15 cellular contexts compared by ENCODE assay signal in the genomic region with DNA sequence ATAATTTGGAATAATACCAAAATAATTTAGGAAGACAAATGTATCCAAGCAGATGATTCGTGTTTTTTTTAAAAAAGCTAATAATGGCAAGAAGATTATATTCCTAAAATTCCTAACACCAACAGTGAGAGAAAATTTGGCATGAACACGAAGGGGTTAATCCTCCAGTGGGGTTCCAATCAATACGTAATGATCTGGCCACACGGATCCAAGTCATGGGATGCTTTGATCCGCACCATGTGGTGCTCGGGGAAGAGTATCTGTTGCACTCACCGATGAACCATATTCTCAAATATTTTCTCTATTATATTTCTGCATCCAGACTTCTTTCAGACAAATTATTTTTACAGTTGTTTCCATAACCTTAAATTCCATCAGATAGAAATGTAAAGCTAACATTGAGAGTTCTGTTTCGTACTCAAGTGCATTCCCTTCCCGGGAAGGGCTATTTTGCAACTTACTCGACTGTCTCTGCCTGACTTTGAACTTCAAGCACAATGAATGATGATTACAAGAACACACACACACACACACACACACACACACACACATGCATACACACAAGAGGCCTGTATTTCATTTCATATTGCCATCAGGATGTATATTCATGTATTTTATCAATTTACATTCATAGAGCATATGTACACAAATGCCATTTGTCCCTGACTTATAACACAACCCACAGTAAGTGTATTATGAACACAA.
A peak's percentile ranks its signal among the peaks of the same experiment; 100 is the strongest.
DNase-seq lines count a peak whose midpoint lies in the region; ATAC-seq, FAIRE-seq and TF ChIP-seq lines count a peak whose summit lies in the region.
"Had no signal": no experiment of that assay in that cellular context is flagged by ENCODE, and none has a peak within 500 bp of the region (broad histone marks: within the 10 kb centered on the region; RNA-seq: fewer than 3 reads in every experiment).

No MANE protein-coding gene starts in this region.

- H3K27ac ChIP-seq in left ventricle myocardium inferior (replicated peaks) (peak overlapping the region; percentile 7), mesenchymal stem cell (ENCODE audit: low read length, poor library complexity, severe bottlenecking) (no peak overlapping the region)
- H3K27ac ChIP-seq: foreskin keratinocyte had no signal

- no peak overlapping the region for H3K14ac ChIP-seq in mesenchymal stem cell (ENCODE audit: low read length in 2 of 2)

- no peaks in the 10 kb centered on the region for H3K27me3 Mint-ChIP-seq in chondrocyte (ENCODE audit: low read depth)
- H3K27me3 Mint-ChIP-seq: activated CD4-positive, alpha-beta T cell treated with anti-CD3 and anti-CD28 coated beads, Interleukin-2, amount 10 ng/mL, durations not matched to agents 24 days and 14 days had no signal

- H2BK15ac ChIP-seq in mesenchymal stem cell (ENCODE audit: low read depth, poor library complexity, severe bottlenecking) = no peak overlapping the region

- H3K4me3 ChIP-seq in left ventricle myocardium inferior (no peak overlapping the region), mesenchymal stem cell (ENCODE audit: insufficient read depth in 1 of 2, low read depth in 1 of 2, low read length in 2 of 2) (no peak overlapping the region), HAP-1 (no peak overlapping the region)
- H3K4me3 ChIP-seq: uterus had no signal

- no peaks in the 10 kb centered on the region for H3K27me3 ChIP-seq in left ventricle myocardium inferior (ENCODE audit: low read depth)
- no peaks in the 10 kb centered on the region for H3K27me3 ChIP-seq in mesenchymal stem cell (ENCODE audit: control insufficient read depth in 1 of 2, insufficient read depth in 1 of 2, low read length in 2 of 2)
- H3K27me3 ChIP-seq in HAP-1 (ENCODE audit: low read depth) = no peaks in the 10 kb centered on the region
- H3K27me3 ChIP-seq: foreskin keratinocyte, uterus had no signal

- in situ Hi-C loops in HAP-1 (cut with MboI; ENCODE audit: low sequenced_read_pairs) = no loop called here

- FAIRE-seq in urothelium cell line (lab: Jason Lieb, UNC) = peak; percentile 9

- H3K23ac ChIP-seq in mesenchymal stem cell (ENCODE audit: low read length in 2 of 2) = no peak overlapping the region

- H3K27ac Mint-ChIP-seq in chondrocyte (ENCODE audit: unreplicated experiment) = peak overlapping the region; percentile 89
- H3K27ac Mint-ChIP-seq: activated CD4-positive, alpha-beta T cell treated with anti-CD3 and anti-CD28 coated beads, Interleukin-2, amount 10 ng/mL, durations not matched to agents 24 days and 14 days had no signal

- H3K36me3 ChIP-seq in left ventricle myocardium inferior = peaks cover 16% of the 10 kb centered on the region
- peaks cover 3 to 54% of the 10 kb centered on the region in 2 experiments for H3K36me3 ChIP-seq in mesenchymal stem cell (ENCODE audit: control insufficient read depth in 1 of 2, insufficient read depth in 2 of 2, low read depth in 1 of 2, low read length in 2 of 2)
- peaks cover 13% of the 10 kb centered on the region for H3K36me3 ChIP-seq in HAP-1 (replicated peaks)
- H3K36me3 ChIP-seq: uterus had no signal

- H3K18ac ChIP-seq in mesenchymal stem cell (ENCODE audit: low read depth in 1 of 2, low read length in 2 of 2) = no peak overlapping the region

- H2BK12ac ChIP-seq in mesenchymal stem cell (ENCODE audit: low read length in 2 of 2) = no peak overlapping the region

- TF ChIP-seq CTCF in left ventricle myocardium inferior (IDR thresholded peaks at IDR 0.05; ENCODE audit: borderline replicate concordance) (no peak), chondrocyte (IDR thresholded peaks at IDR 0.05) (no peak)

- H2BK5ac ChIP-seq in mesenchymal stem cell (ENCODE audit: low read depth, low read length, poor library complexity, severe bottlenecking) = no peak overlapping the region

- no peak for ATAC-seq in Right ventricle myocardium superior (ENCODE audit: poor library complexity)
- ATAC-seq: foreskin keratinocyte had no signal

- peaks cover 43% of the 10 kb centered on the region for H3K4me1 ChIP-seq in left ventricle myocardium inferior
- no peaks in the 10 kb centered on the region for H3K4me1 ChIP-seq in mesenchymal stem cell (ENCODE audit: control insufficient read depth, insufficient read depth, low read depth, low read length)
- no peaks in the 10 kb centered on the region for H3K4me1 ChIP-seq in HAP-1
- H3K4me1 ChIP-seq: uterus had no signal

- H3K9me3 Mint-ChIP-seq in chondrocyte (ENCODE audit: low read depth) = no peaks in the 10 kb centered on the region
- H3K9me3 Mint-ChIP-seq: neural crest cell had no signal

- H3K4me2 ChIP-seq in mesenchymal stem cell (ENCODE audit: low read length, poor library complexity, severe bottlenecking) = no peak overlapping the region

- peak overlapping the region; percentile 77 for H3K9ac ChIP-seq in mesenchymal stem cell (ENCODE audit: low read length)

- H4K8ac ChIP-seq in mesenchymal stem cell (ENCODE audit: low read length) = no peak overlapping the region

- peaks cover 12% of the 10 kb centered on the region for H3K79me1 ChIP-seq in mesenchymal stem cell (replicated peaks; ENCODE audit: low read length, poor library complexity, severe bottlenecking)

- H3K4me3 Mint-ChIP-seq in chondrocyte (ENCODE audit: unreplicated experiment) = peak overlapping the region; percentile 45
- H3K4me3 Mint-ChIP-seq: activated CD4-positive, alpha-beta T cell treated with anti-CD3 and anti-CD28 coated beads, Interleukin-2, amount 10 ng/mL, durations not matched to agents 24 days and 14 days; neural crest cell had no signal

- H3K4me1 Mint-ChIP-seq in chondrocyte (ENCODE audit: low read depth) = peaks cover 55% of the 10 kb centered on the region
- H3K4me1 Mint-ChIP-seq: neural crest cell had no signal

- H2AFZ ChIP-seq in mesenchymal stem cell (ENCODE audit: low read depth, low read length) = no peak overlapping the region

- WGBS in mesenchymal stem cell = 94% methylated on average over 9 of the region's 10 CpGs

- H3K9me3 ChIP-seq in left ventricle myocardium inferior (replicated peaks) (no peaks in the 10 kb centered on the region), mesenchymal stem cell (ENCODE audit: control insufficient read depth, low read length) (no peaks in the 10 kb centered on the region), HAP-1 (peaks cover 8% of the 10 kb centered on the region; the same call in 1 of the 2 replicates)
- H3K9me3 ChIP-seq: uterus had no signal

- intact Hi-C loops in left ventricle myocardium inferior (cut with micrococcal nuclease) (no loop called here), Right ventricle myocardium superior (cut with DNase I) (no loop called here)

- H2BK120ac ChIP-seq in mesenchymal stem cell (ENCODE audit: low read depth, low read length) = no peak overlapping the region

- DNase-seq in left ventricle myocardium inferior (no peak), Right ventricle myocardium superior (no peak), chondrocyte (ENCODE audit: low spot score) (no peak), mesenchymal stem cell (no peak), urothelium cell line (ENCODE audit: low spot score) (no peak), HAP-1 (ENCODE audit: low spot score in 2 of 2) (no peak), medulla oblongata (ENCODE audit: extremely low spot score) (no peak), NCI-H510A (lab: John Stamatoyannopoulos, UW) (no peak)
- DNase-seq: activated CD4-positive, alpha-beta T cell treated with anti-CD3 and anti-CD28 coated beads, Interleukin-2, amount 10 ng/mL, durations not matched to agents 24 days and 14 days; activated effector memory CD4-positive, alpha-beta T cell treated with anti-CD3 and anti-CD28 coated beads, Interleukin-2, amount 50 U/mL, for 16 hours; cortex of kidney; foreskin keratinocyte; NCI-H1417 treated with DMSO at 0.1 percent for 48 hours; uterus had no signal

- H3K4ac ChIP-seq in mesenchymal stem cell (ENCODE audit: low read depth in 1 of 2, low read length in 2 of 2) = no peak overlapping the region

- no peak overlapping the region for H2AK5ac ChIP-seq in mesenchymal stem cell (ENCODE audit: low read length, severe bottlenecking)

- peaks cover 23% of the 10 kb centered on the region for H3K36me3 Mint-ChIP-seq in chondrocyte (ENCODE audit: low read depth)

- no peak overlapping the region for H4K91ac ChIP-seq in mesenchymal stem cell (ENCODE audit: low read length)
